Comparison of ENCODE assay signal across 1 cellular context in the genomic region with DNA sequence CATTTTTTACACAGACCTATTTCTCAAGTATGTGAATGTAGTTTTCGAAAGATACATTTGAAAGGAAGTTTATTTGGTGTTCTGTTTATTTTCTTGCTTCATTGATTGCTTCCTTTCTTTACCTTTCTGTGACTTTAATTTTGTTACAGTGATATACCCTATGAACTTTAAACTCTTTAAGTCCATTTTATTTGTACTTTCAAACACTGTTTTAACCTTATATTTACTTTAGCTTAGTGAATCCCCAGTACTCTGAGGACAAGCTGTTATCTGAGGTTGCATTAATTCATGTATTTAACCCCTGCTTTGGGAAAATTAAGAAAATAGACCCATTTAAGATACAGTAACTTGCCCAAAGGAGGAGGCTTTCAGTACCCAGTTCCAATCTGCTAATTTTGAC.
A peak's percentile ranks its signal among the peaks of the same experiment; 100 is the strongest.
TF ChIP-seq lines count a peak whose summit lies in the region.

No MANE protein-coding gene starts in this region.

TF ChIP-seq in HepG2, 621 proteins besides CTCF, POLR2A, EP300 and RAD21 (continued from another document and continues in another):
- TF ChIP-seq, protein P1, sequence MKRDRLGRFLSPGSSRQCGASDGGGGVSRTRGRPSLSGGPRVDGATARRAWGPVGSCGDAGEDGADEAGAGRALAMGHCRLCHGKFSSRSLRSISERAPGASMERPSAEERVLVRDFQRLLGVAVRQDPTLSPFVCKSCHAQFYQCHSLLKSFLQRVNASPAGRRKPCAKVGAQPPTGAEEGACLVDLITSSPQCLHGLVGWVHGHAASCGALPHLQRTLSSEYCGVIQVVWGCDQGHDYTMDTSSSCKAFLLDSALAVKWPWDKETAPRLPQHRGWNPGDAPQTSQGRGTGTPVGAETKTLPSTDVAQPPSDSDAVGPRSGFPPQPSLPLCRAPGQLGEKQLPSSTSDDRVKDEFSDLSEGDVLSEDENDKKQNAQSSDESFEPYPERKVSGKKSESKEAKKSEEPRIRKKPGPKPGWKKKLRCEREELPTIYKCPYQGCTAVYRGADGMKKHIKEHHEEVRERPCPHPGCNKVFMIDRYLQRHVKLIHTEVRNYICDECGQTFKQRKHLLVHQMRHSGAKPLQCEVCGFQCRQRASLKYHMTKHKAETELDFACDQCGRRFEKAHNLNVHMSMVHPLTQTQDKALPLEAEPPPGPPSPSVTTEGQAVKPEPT (CRISPR knock-in tag; IDR thresholded peaks at IDR 0.05; ENCODE audit: low read depth): no peak
- TF ChIP-seq ZC3H13 (CRISPR knock-in tag; IDR thresholded peaks at IDR 0.05) (no peak), ZNF850 (CRISPR knock-in tag; conservative IDR thresholded peaks at IDR 0.05) (no peak), SP5 (CRISPR knock-in tag; IDR thresholded peaks at IDR 0.05; ENCODE audit: borderline replicate concordance, low read depth) (no peak), PHF5A (CRISPR knock-in tag; IDR thresholded peaks at IDR 0.05; ENCODE audit: low read depth, unreplicated experiment) (peak; percentile 55), PLSCR1 (CRISPR knock-in tag; IDR thresholded peaks at IDR 0.05; ENCODE audit: borderline replicate concordance) (no peak), ZBTB1 (CRISPR knock-in tag; IDR thresholded peaks at IDR 0.05; ENCODE audit: borderline replicate concordance) (no peak), BRCA1 (CRISPR knock-in tag; IDR thresholded peaks at IDR 0.05) (no peak), ZNF569 (CRISPR knock-in tag; IDR thresholded peaks at IDR 0.05; ENCODE audit: borderline replicate concordance) (no peak), JARID2 (CRISPR knock-in tag; IDR thresholded peaks at IDR 0.05; ENCODE audit: insufficient replicate concordance) (no peak), MXI1 (IDR thresholded peaks at IDR 0.05; ENCODE audit: borderline replicate concordance, low read depth, low read length) (no peak), SRY (CRISPR knock-in tag; IDR thresholded peaks at IDR 0.05) (no peak), SNRNP70 (IDR thresholded peaks at IDR 0.05; ENCODE audit: low read depth, low read length) (no peak), ZFP36L2 (CRISPR knock-in tag; IDR thresholded peaks at IDR 0.05) (no peak), RFX1 (IDR thresholded peaks at IDR 0.05) (no peak), RARA (CRISPR knock-in tag; IDR thresholded peaks at IDR 0.05) (peak; percentile 89), ZNF607 (CRISPR knock-in tag; IDR thresholded peaks at IDR 0.05; ENCODE audit: borderline replicate concordance) (no peak), ZNF644 (CRISPR knock-in tag; IDR thresholded peaks at IDR 0.05; ENCODE audit: low read depth) (no peak), ZBTB33 (CRISPR knock-in tag; IDR thresholded peaks at IDR 0.05) (no peak), PTBP1 (IDR thresholded peaks at IDR 0.05; ENCODE audit: low read depth, low read length, poor library complexity, severe bottlenecking) (no peak), ZNF24 (IDR thresholded peaks at IDR 0.05) (peak; percentile 94), PHF20 (CRISPR knock-in tag; IDR thresholded peaks at IDR 0.05) (no peak), ZNF678 (CRISPR knock-in tag; IDR thresholded peaks at IDR 0.05) (no peak), ZNF672 (CRISPR knock-in tag; IDR thresholded peaks at IDR 0.05) (no peak), ZNF335 (CRISPR knock-in tag; IDR thresholded peaks at IDR 0.05) (no peak), PHF8 (CRISPR knock-in tag; IDR thresholded peaks at IDR 0.05) (no peak), PAF1 (CRISPR knock-in tag; IDR thresholded peaks at IDR 0.05) (no peak), BHLHE40 (IDR thresholded peaks at IDR 0.05; ENCODE audit: low read length) (no peak), ZEB1 (IDR thresholded peaks at IDR 0.05; ENCODE audit: insufficient replicate concordance, low read depth) (no peak), ZNF609 (CRISPR knock-in tag; IDR thresholded peaks at IDR 0.05; ENCODE audit: borderline replicate concordance) (peak; percentile 96), ZNF792 (CRISPR knock-in tag; IDR thresholded peaks at IDR 0.05) (no peak), SAP130 (CRISPR knock-in tag; IDR thresholded peaks at IDR 0.05; ENCODE audit: low read depth) (peak; percentile 52), CREB1 (IDR thresholded peaks at IDR 0.05) (no peak), CREB1 (CRISPR knock-in tag; IDR thresholded peaks at IDR 0.05) (peak; percentile 72), SNAPC2 (CRISPR knock-in tag; IDR thresholded peaks at IDR 0.05) (no peak), ZNF83 (CRISPR knock-in tag; IDR thresholded peaks at IDR 0.05; ENCODE audit: borderline replicate concordance) (no peak), MAFF (IDR thresholded peaks at IDR 0.05; ENCODE audit: low read depth, low read length) (no peak), GABPA (IDR thresholded peaks at IDR 0.05; ENCODE audit: low read depth, low read length) (no peak), GABPA (CRISPR knock-in tag; IDR thresholded peaks at IDR 0.05; ENCODE audit: low read depth) (no peak), CEBPB (IDR thresholded peaks at IDR 0.05; ENCODE audit: borderline replicate concordance, low read depth, low read length) (peak; percentile 15; the same call in 1 of the 2 replicates), ZNF234 (CRISPR knock-in tag; conservative IDR thresholded peaks at IDR 0.05) (no peak), PITX1 (CRISPR knock-in tag; IDR thresholded peaks at IDR 0.05) (peak; percentile 80; the same call in 1 of the 2 replicates), PLRG1 (conservative IDR thresholded peaks at IDR 0.05) (no peak)
- TF ChIP-seq, protein P2, sequence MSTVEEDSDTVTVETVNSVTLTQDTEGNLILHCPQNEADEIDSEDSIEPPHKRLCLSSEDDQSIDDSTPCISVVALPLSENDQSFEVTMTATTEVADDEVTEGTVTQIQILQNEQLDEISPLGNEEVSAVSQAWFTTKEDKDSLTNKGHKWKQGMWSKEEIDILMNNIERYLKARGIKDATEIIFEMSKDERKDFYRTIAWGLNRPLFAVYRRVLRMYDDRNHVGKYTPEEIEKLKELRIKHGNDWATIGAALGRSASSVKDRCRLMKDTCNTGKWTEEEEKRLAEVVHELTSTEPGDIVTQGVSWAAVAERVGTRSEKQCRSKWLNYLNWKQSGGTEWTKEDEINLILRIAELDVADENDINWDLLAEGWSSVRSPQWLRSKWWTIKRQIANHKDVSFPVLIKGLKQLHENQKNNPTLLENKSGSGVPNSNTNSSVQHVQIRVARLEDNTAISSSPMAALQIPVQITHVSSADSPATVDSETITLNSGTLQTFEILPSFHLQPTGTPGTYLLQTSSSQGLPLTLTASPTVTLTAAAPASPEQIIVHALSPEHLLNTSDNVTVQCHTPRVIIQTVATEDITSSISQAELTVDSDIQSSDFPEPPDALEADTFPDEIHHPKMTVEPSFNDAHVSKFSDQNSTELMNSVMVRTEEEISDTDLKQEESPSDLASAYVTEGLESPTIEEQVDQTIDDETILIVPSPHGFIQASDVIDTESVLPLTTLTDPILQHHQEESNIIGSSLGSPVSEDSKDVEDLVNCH (CRISPR knock-in tag; IDR thresholded peaks at IDR 0.05): no peak
- TF ChIP-seq, protein P3, sequence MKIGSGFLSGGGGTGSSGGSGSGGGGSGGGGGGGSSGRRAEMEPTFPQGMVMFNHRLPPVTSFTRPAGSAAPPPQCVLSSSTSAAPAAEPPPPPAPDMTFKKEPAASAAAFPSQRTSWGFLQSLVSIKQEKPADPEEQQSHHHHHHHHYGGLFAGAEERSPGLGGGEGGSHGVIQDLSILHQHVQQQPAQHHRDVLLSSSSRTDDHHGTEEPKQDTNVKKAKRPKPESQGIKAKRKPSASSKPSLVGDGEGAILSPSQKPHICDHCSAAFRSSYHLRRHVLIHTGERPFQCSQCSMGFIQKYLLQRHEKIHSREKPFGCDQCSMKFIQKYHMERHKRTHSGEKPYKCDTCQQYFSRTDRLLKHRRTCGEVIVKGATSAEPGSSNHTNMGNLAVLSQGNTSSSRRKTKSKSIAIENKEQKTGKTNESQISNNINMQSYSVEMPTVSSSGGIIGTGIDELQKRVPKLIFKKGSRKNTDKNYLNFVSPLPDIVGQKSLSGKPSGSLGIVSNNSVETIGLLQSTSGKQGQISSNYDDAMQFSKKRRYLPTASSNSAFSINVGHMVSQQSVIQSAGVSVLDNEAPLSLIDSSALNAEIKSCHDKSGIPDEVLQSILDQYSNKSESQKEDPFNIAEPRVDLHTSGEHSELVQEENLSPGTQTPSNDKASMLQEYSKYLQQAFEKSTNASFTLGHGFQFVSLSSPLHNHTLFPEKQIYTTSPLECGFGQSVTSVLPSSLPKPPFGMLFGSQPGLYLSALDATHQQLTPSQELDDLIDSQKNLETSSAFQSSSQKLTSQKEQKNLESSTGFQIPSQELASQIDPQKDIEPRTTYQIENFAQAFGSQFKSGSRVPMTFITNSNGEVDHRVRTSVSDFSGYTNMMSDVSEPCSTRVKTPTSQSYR (CRISPR knock-in tag; IDR thresholded peaks at IDR 0.05; ENCODE audit: borderline replicate concordance): no peak
- TF ChIP-seq, protein P4, sequence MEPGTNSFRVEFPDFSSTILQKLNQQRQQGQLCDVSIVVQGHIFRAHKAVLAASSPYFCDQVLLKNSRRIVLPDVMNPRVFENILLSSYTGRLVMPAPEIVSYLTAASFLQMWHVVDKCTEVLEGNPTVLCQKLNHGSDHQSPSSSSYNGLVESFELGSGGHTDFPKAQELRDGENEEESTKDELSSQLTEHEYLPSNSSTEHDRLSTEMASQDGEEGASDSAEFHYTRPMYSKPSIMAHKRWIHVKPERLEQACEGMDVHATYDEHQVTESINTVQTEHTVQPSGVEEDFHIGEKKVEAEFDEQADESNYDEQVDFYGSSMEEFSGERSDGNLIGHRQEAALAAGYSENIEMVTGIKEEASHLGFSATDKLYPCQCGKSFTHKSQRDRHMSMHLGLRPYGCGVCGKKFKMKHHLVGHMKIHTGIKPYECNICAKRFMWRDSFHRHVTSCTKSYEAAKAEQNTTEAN (CRISPR knock-in tag; conservative IDR thresholded peaks at IDR 0.05): no peak; the same call in 1 of the 2 replicates
- TF ChIP-seq, protein P5, sequence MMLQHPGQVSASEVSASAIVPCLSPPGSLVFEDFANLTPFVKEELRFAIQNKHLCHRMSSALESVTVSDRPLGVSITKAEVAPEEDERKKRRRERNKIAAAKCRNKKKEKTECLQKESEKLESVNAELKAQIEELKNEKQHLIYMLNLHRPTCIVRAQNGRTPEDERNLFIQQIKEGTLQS (CRISPR knock-in tag; IDR thresholded peaks at IDR 0.05): no peak
